Comparison of ENCODE assay signal across 11 cellular contexts in genomic region chr3:113769551-113769950, GRCh38. TPM values are rescaled to one million over a fixed set of nuclear protein-coding genes. Genes with fewer than 3 reads are reported as not detected.
DNase-seq lines count a peak whose midpoint lies in the region; ATAC-seq and TF ChIP-seq lines count a peak whose summit lies in the region.
"Had no signal": no experiment of that assay in that cellular context is flagged by ENCODE, and none has a peak within 500 bp of the region (broad histone marks: within the 10 kb centered on the region; RNA-seq: fewer than 3 reads in every experiment).

No MANE protein-coding gene starts in this region.

- peaks cover 5% of the 10 kb centered on the region for H3K4me1 Mint-ChIP-seq in activated CD8-positive, alpha-beta memory T cell treated with anti-CD3 and anti-CD28 coated beads, Interleukin-2, amount 10 ng/mL, durations not matched to agents 7 days and 5 days

- peak; percentile 39 for ATAC-seq in activated CD8-positive, alpha-beta memory T cell treated with anti-CD3 and anti-CD28 coated beads, Interleukin-2, amount 10 ng/mL, durations not matched to agents 7 days and 5 days
- peak; percentile 32 for ATAC-seq in upper lobe of right lung
- ATAC-seq: GM23338 had no signal

- H3K9me3 Mint-ChIP-seq in activated CD8-positive, alpha-beta memory T cell treated with anti-CD3 and anti-CD28 coated beads, Interleukin-2, amount 10 ng/mL, durations not matched to agents 7 days and 5 days (ENCODE audit: low read depth): no peaks in the 10 kb centered on the region
- H3K9me3 Mint-ChIP-seq: GM23338 had no signal

- H3K4me3 ChIP-seq in upper lobe of right lung (no peak overlapping the region), HAP-1 (no peak overlapping the region)
- H3K4me3 ChIP-seq: GM23338, skin epidermis had no signal

- no peaks in the 10 kb centered on the region for H3K27me3 Mint-ChIP-seq in activated CD8-positive, alpha-beta memory T cell treated with anti-CD3 and anti-CD28 coated beads, Interleukin-2, amount 10 ng/mL, durations not matched to agents 7 days and 5 days
- H3K27me3 Mint-ChIP-seq: B cell had no signal

- CTCF ChIA-PET in activated CD8-positive, alpha-beta memory T cell treated with anti-CD3 and anti-CD28 coated beads, Interleukin-2, amount 10 ng/mL, durations not matched to agents 7 days and 5 days (lab: Charles Lee): no interaction called here

- H3K36me3 ChIP-seq in upper lobe of right lung (no peaks in the 10 kb centered on the region), HAP-1 (replicated peaks) (no peaks in the 10 kb centered on the region)

- H3K27me3 ChIP-seq in upper lobe of right lung (no peaks in the 10 kb centered on the region), HAP-1 (ENCODE audit: low read depth) (no peaks in the 10 kb centered on the region)

- H3K4me3 Mint-ChIP-seq in activated CD8-positive, alpha-beta memory T cell treated with anti-CD3 and anti-CD28 coated beads, Interleukin-2, amount 10 ng/mL, durations not matched to agents 7 days and 5 days: no peak overlapping the region
- H3K4me3 Mint-ChIP-seq: B cell, GM23338 had no signal

- no peak overlapping the region for H3K27ac Mint-ChIP-seq in activated CD8-positive, alpha-beta memory T cell treated with anti-CD3 and anti-CD28 coated beads, Interleukin-2, amount 10 ng/mL, durations not matched to agents 7 days and 5 days
- H3K27ac Mint-ChIP-seq: B cell, GM23338 had no signal

- H3K9me3 ChIP-seq in upper lobe of right lung: no peaks in the 10 kb centered on the region
- no peaks in the 10 kb centered on the region for H3K9me3 ChIP-seq in HAP-1

- in situ Hi-C loops in HAP-1 (cut with MboI; ENCODE audit: low sequenced_read_pairs): no loop called here

- DNase-seq in activated CD8-positive, alpha-beta memory T cell treated with anti-CD3 and anti-CD28 coated beads, Interleukin-2, amount 10 ng/mL, durations not matched to agents 7 days and 5 days: no peak
- DNase-seq in activated CD8-positive, alpha-beta memory T cell treated with anti-CD3 and anti-CD28 coated beads for 24 hours: no peak
- DNase-seq in HuH-7 (ENCODE audit: low spot score) (peak; percentile 35), fibroblast of gingiva (ENCODE audit: low read depth) (peak; percentile 52), upper lobe of right lung (no peak), NCI-H1417 treated with DMSO at 0.1 percent for 48 hours (lab: John Stamatoyannopoulos, UW) (no peak), NCI-H187 treated with DMSO at 0.1 percent for 48 hours (lab: John Stamatoyannopoulos, UW) (no peak), HAP-1 (ENCODE audit: low spot score in 2 of 2) (no peak)

- no peaks in the 10 kb centered on the region for H3K4me1 ChIP-seq in upper lobe of right lung
- no peaks in the 10 kb centered on the region for H3K4me1 ChIP-seq in HAP-1

- no peak overlapping the region for H3K27ac ChIP-seq in upper lobe of right lung

- intact Hi-C loops in upper lobe of right lung (cut with DNase I): no loop called here

- H3K36me3 Mint-ChIP-seq in activated CD8-positive, alpha-beta memory T cell treated with anti-CD3 and anti-CD28 coated beads, Interleukin-2, amount 10 ng/mL, durations not matched to agents 7 days and 5 days: no peaks in the 10 kb centered on the region

- TF ChIP-seq CTCF in upper lobe of right lung (IDR thresholded peaks at IDR 0.05): no peak

RNA-seq across cellular contexts. Expression of gene ATP6V1A, which starts 22.7 kb away (rescaled TPM):
- total RNA-seq in activated CD8-positive, alpha-beta memory T cell treated with anti-CD3 and anti-CD28 coated beads, Interleukin-2, amount 10 ng/mL, durations not matched to agents 7 days and 5 days: 10 to 100 TPM; 30.0 to 50.3 TPM
- 102 TPM for total RNA-seq in upper lobe of right lung

RNA-seq across cellular contexts. Expression of gene NAA50, which starts 23.5 kb away (rescaled TPM):
- total RNA-seq in activated CD8-positive, alpha-beta memory T cell treated with anti-CD3 and anti-CD28 coated beads, Interleukin-2, amount 10 ng/mL, durations not matched to agents 7 days and 5 days: 100 to 1,000 TPM; 106 to 134 TPM
- 90.0 TPM for total RNA-seq in upper lobe of right lung

Comparison
In these comparisons a context has a peak if more than half of its experiments do, and no peak if none do; other contexts are left out.
1. DNase-seq: peak in HuH-7 (single experiment) and fibroblast of gingiva (single experiment); none in activated CD8-positive, alpha-beta memory T cell treated with anti-CD3 and anti-CD28 coated beads, Interleukin-2, amount 10 ng/mL, durations not matched to agents 7 days and 5 days (single experiment), activated CD8-positive, alpha-beta memory T cell treated with anti-CD3 and anti-CD28 coated beads for 24 hours (single experiment), upper lobe of right lung (single experiment), NCI-H1417 treated with DMSO at 0.1 percent for 48 hours (single experiment), NCI-H187 treated with DMSO at 0.1 percent for 48 hours (single experiment) and HAP-1 (0 of 2).